ENCODE assay signal across 27 cellular contexts in genomic region chr4:77706717-77707116, GRCh38.
"Had no signal": no experiment of that assay in that cellular context is flagged by ENCODE, and none has a peak within 500 bp of the region (broad histone marks: within the 10 kb centered on the region; RNA-seq: fewer than 3 reads in every experiment).

No MANE protein-coding gene starts in this region.

- FAIRE-seq: islet of Langerhans, kidney had no signal

- H3K36me3 ChIP-seq: lower lobe of right lung, ovary, right atrium auricular region, right lobe of liver, suprapubic skin, thoracic aorta, tibial artery, uterus had no signal

- H3K4me3 ChIP-seq: left lung, lower lobe of right lung, ovary, right atrium auricular region, right lobe of liver, smooth muscle cell, suprapubic skin, thoracic aorta, tibial artery, uterus had no signal

- H3K9me3 Mint-ChIP-seq: immature natural killer cell; naive thymus-derived CD8-positive, alpha-beta T cell; nephron progenitor cell; stimulated activated memory B cell treated with anti-CD40 and anti-IgM and Interleukin-4, amounts not matched to agents 10 μg/mL and 1 μg/mL and 100 μg/mL, for 72 hours; type B pancreatic cell had no signal

- H3K36me3 Mint-ChIP-seq: type B pancreatic cell had no signal

- H3K4me3 Mint-ChIP-seq: immature natural killer cell; naive thymus-derived CD8-positive, alpha-beta T cell; nephron progenitor cell; stimulated activated memory B cell treated with anti-CD40 and anti-IgM and Interleukin-4, amounts not matched to agents 10 μg/mL and 1 μg/mL and 100 μg/mL, for 72 hours; type B pancreatic cell had no signal

- H3K27me3 ChIP-seq: left lung, ovary, right atrium auricular region, right lobe of liver, suprapubic skin, tibial artery, uterus had no signal

- H3K27ac ChIP-seq: left lung, lower lobe of right lung, ovary, right atrium auricular region, right lobe of liver, suprapubic skin, thoracic aorta, tibial artery, uterus had no signal

- H3K4me2 ChIP-seq: smooth muscle cell had no signal

- H3K4me1 Mint-ChIP-seq: stimulated activated memory B cell treated with anti-CD40 and anti-IgM and Interleukin-4, amounts not matched to agents 10 μg/mL and 1 μg/mL and 100 μg/mL, for 72 hours had no signal

- H3K9me3 ChIP-seq: left lung, lower lobe of right lung, ovary, right atrium auricular region, right lobe of liver, suprapubic skin, thoracic aorta, tibial artery, uterus had no signal

- H3K27me3 Mint-ChIP-seq: progenitor cell of endocrine pancreas; stimulated activated memory B cell treated with anti-CD40 and anti-IgM and Interleukin-4, amounts not matched to agents 10 μg/mL and 1 μg/mL and 100 μg/mL, for 72 hours had no signal

- DNase-seq: hypothalamus; immature natural killer cell; kidney; left colon; left lung; lower lobe of right lung; mammary epithelial cell; mesenchymal stem cell; naive thymus-derived CD8-positive, alpha-beta T cell; nephron progenitor cell; ovary; right lobe of liver; stimulated activated CD4-positive, alpha-beta T cell treated with anti-CD3 and anti-CD28 coated beads, Interleukin-1b, Interleukin-23, amount 100 ng/mL, for 48 hours; stimulated activated CD4-positive, alpha-beta T cell treated with anti-CD3 and anti-CD28 coated beads, Interleukin-2, amount 100 ng/mL, for 48 hours; stimulated activated CD4-positive, alpha-beta T cell treated with anti-CD3 and anti-CD28 coated beads, Interleukin-4, amount 100 ng/mL, for 4 hours; stimulated activated CD8-positive, alpha-beta memory T cell treated with anti-CD3 and anti-CD28 coated beads, Interleukin-4, amount 100 ng/mL, for 48 hours; stimulated activated naive CD4-positive, alpha-beta T cell treated with Interleukin-2 at 50 U/mL for 16 hours; tibial artery; uterus had no signal

- H3K27ac Mint-ChIP-seq: nephron progenitor cell; progenitor cell of endocrine pancreas; stimulated activated memory B cell treated with anti-CD40 and anti-IgM and Interleukin-4, amounts not matched to agents 10 μg/mL and 1 μg/mL and 100 μg/mL, for 72 hours; type B pancreatic cell had no signal

- H3K4me1 ChIP-seq: left lung, lower lobe of right lung, right atrium auricular region, right lobe of liver, suprapubic skin, tibial artery, uterus had no signal

- ATAC-seq: left colon; left lung; lower lobe of right lung; naive thymus-derived CD8-positive, alpha-beta T cell; right lobe of liver; stimulated activated memory B cell treated with anti-CD40 and anti-IgM and Interleukin-4, amounts not matched to agents 10 μg/mL and 1 μg/mL and 100 μg/mL, for 72 hours had no signal
